In the genomic region with DNA sequence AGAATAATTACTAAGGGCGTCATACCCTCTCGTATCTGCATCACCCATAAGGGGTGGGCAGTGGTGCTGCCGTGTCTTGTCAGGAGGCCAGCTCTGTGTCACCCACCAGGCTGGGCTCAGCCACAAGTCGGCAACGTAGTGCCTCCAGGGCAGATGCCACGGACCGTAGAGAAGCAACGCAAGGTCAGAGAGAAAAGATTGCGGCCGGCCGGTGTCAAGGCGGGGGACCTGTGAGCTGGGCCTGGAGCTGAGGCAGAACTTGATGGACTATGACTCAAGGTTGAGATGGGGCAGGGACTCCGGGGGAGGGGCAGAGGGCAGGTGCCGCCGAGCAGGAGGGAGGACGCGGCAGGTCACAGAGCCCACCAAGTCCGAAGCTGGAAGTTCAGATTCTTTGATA, we compare ENCODE assay signal across 17 cellular contexts. TPM values are rescaled to one million over a fixed set of nuclear protein-coding genes. Genes with fewer than 3 reads are reported as not detected.
A peak's percentile ranks its signal among the peaks of the same experiment; 100 is the strongest.
DNase-seq lines count a peak whose midpoint lies in the region; ATAC-seq and TF ChIP-seq lines count a peak whose summit lies in the region.
"Had no signal": no experiment of that assay in that cellular context is flagged by ENCODE, and none has a peak within 500 bp of the region (broad histone marks: within the 10 kb centered on the region; RNA-seq: fewer than 3 reads in every experiment).

No MANE protein-coding gene starts in this region.

- intact Hi-C loops in activated CD8-positive, alpha-beta T cell treated with anti-CD3 and anti-CD28 coated beads for 36 hours (cut with micrococcal nuclease), result no loop called here
- intact Hi-C loops in dendritic cell treated with granulocyte-macrophage colony-stimulating factor and Interleukin-4, amounts not matched to agents 40 ng/mL and 50 ng/mL, for 4 days (cut with micrococcal nuclease), result loop anchor here (5.0 kb wide), 1 partner anchor 36 kb away; no protein-coding TSS in a partner anchor

- peaks cover 49% of the 10 kb centered on the region for H3K4me1 Mint-ChIP-seq in activated CD8-positive, alpha-beta T cell treated with anti-CD3 and anti-CD28 coated beads for 36 hours (ENCODE audit: low read depth)
- peaks cover 22% of the 10 kb centered on the region for H3K4me1 Mint-ChIP-seq in activated CD8-positive, alpha-beta T cell treated with anti-CD3 and anti-CD28 coated beads, Interleukin-2, amount 10 ng/mL, durations not matched to agents 7 days and 5 days (ENCODE audit: low read depth)
- peaks cover 91% of the 10 kb centered on the region for H3K4me1 Mint-ChIP-seq in dendritic cell treated with granulocyte-macrophage colony-stimulating factor and Interleukin-4, amounts not matched to agents 40 ng/mL and 50 ng/mL, for 4 days (ENCODE audit: low read depth)
- peaks cover 70% of the 10 kb centered on the region for H3K4me1 Mint-ChIP-seq in stimulated activated memory B cell treated with anti-CD40 and anti-IgM and Interleukin-4, amounts not matched to agents 10 μg/mL and 1 μg/mL and 100 μg/mL, for 72 hours

- peak overlapping the region; percentile 53 for H3K27ac Mint-ChIP-seq in activated CD8-positive, alpha-beta T cell treated with anti-CD3 and anti-CD28 coated beads for 36 hours
- no peak overlapping the region for H3K27ac Mint-ChIP-seq in activated CD8-positive, alpha-beta T cell treated with anti-CD3 and anti-CD28 coated beads, Interleukin-2, amount 10 ng/mL, durations not matched to agents 7 days and 5 days
- peak overlapping the region; percentile 72 for H3K27ac Mint-ChIP-seq in dendritic cell treated with granulocyte-macrophage colony-stimulating factor and Interleukin-4, amounts not matched to agents 40 ng/mL and 50 ng/mL, for 4 days
- H3K27ac Mint-ChIP-seq in stimulated activated memory B cell treated with anti-CD40 and anti-IgM and Interleukin-4, amounts not matched to agents 10 μg/mL and 1 μg/mL and 100 μg/mL, for 72 hours, result peak overlapping the region; percentile 88
- H3K27ac Mint-ChIP-seq: activated naive CD4-positive, alpha-beta T cell treated with anti-CD3 and anti-CD28 coated beads, Interleukin-2, amount 50 U/mL, for 24 hours had no signal

- H3K27me3 Mint-ChIP-seq in activated CD8-positive, alpha-beta T cell treated with anti-CD3 and anti-CD28 coated beads for 36 hours, result no peaks in the 10 kb centered on the region
- no peaks in the 10 kb centered on the region for H3K27me3 Mint-ChIP-seq in activated CD8-positive, alpha-beta T cell treated with anti-CD3 and anti-CD28 coated beads, Interleukin-2, amount 10 ng/mL, durations not matched to agents 7 days and 5 days (ENCODE audit: low read depth)
- H3K27me3 Mint-ChIP-seq in dendritic cell treated with granulocyte-macrophage colony-stimulating factor and Interleukin-4, amounts not matched to agents 40 ng/mL and 50 ng/mL, for 4 days, result no peaks in the 10 kb centered on the region
- H3K27me3 Mint-ChIP-seq in stimulated activated memory B cell treated with anti-CD40 and anti-IgM and Interleukin-4, amounts not matched to agents 10 μg/mL and 1 μg/mL and 100 μg/mL, for 72 hours, result no peaks in the 10 kb centered on the region
- H3K27me3 Mint-ChIP-seq: activated naive CD4-positive, alpha-beta T cell treated with anti-CD3 and anti-CD28 coated beads, Interleukin-2, amount 50 U/mL, for 24 hours; brain had no signal

- POLR2A ChIA-PET in activated CD8-positive, alpha-beta T cell treated with anti-CD3 and anti-CD28 coated beads for 36 hours (lab: Charles Lee), result interaction anchor here (1.1 kb wide), 1 partner anchor 9 kb away, joined by 3 read pairs; no protein-coding TSS in a partner anchor
- POLR2A ChIA-PET in activated CD8-positive, alpha-beta T cell treated with anti-CD3 and anti-CD28 coated beads, Interleukin-2, amount 10 ng/mL, durations not matched to agents 7 days and 5 days (lab: Charles Lee), result no interaction called here

- H3K36me3 Mint-ChIP-seq in activated CD8-positive, alpha-beta T cell treated with anti-CD3 and anti-CD28 coated beads for 36 hours (ENCODE audit: low read depth), result peaks cover 17% of the 10 kb centered on the region
- H3K36me3 Mint-ChIP-seq in activated CD8-positive, alpha-beta T cell treated with anti-CD3 and anti-CD28 coated beads, Interleukin-2, amount 10 ng/mL, durations not matched to agents 7 days and 5 days (ENCODE audit: low read depth), result peaks cover 9% of the 10 kb centered on the region
- peaks cover 32% of the 10 kb centered on the region for H3K36me3 Mint-ChIP-seq in dendritic cell treated with granulocyte-macrophage colony-stimulating factor and Interleukin-4, amounts not matched to agents 40 ng/mL and 50 ng/mL, for 4 days (ENCODE audit: low read depth)
- H3K36me3 Mint-ChIP-seq in stimulated activated memory B cell treated with anti-CD40 and anti-IgM and Interleukin-4, amounts not matched to agents 10 μg/mL and 1 μg/mL and 100 μg/mL, for 72 hours, result peaks cover 31% of the 10 kb centered on the region

- TF ChIP-seq CTCF in activated CD8-positive, alpha-beta T cell treated with anti-CD3 and anti-CD28 coated beads for 36 hours (IDR thresholded peaks at IDR 0.05), result no peak

- no peak for DNase-seq in activated CD8-positive, alpha-beta T cell treated with anti-CD3 and anti-CD28 coated beads for 36 hours
- no peak for DNase-seq in activated CD8-positive, alpha-beta T cell treated with anti-CD3 and anti-CD28 coated beads, Interleukin-2, amount 10 ng/mL, durations not matched to agents 7 days and 5 days
- peak; percentile 13 for DNase-seq in DMS53 treated with DMSO at 0.1 percent for 48 hours (lab: John Stamatoyannopoulos, UW; ENCODE audit: unreplicated experiment)
- DNase-seq in left lobe of liver (ENCODE audit: low spot score), result no peak
- no peak for DNase-seq in iPS-NIHi11 (ENCODE audit: low spot score)
- DNase-seq: activated CD4-positive, alpha-beta T cell treated with anti-CD3 and anti-CD28 coated beads for 48 hours; colonic mucosa; NCI-H2029; RPMI8226; stimulated activated CD4-positive, alpha-beta T cell treated with anti-CD3 and anti-CD28 coated beads, Interleukin-2, amount 100 ng/mL, for 24 hours; stomach; upper lobe of left lung had no signal

- CTCF ChIA-PET in activated CD8-positive, alpha-beta T cell treated with anti-CD3 and anti-CD28 coated beads for 36 hours (lab: Charles Lee), result interaction anchor here (1.5 to 2.9 kb wide), 2 partner anchors 11 to 12 kb away, joined by 3 to 13 read pairs; no protein-coding TSS in a partner anchor
- CTCF ChIA-PET in activated CD8-positive, alpha-beta T cell treated with anti-CD3 and anti-CD28 coated beads, Interleukin-2, amount 10 ng/mL, durations not matched to agents 7 days and 5 days (lab: Charles Lee), result no interaction called here

- H3K9me3 Mint-ChIP-seq in activated CD8-positive, alpha-beta T cell treated with anti-CD3 and anti-CD28 coated beads for 36 hours, result no peaks in the 10 kb centered on the region
- no peaks in the 10 kb centered on the region for H3K9me3 Mint-ChIP-seq in activated CD8-positive, alpha-beta T cell treated with anti-CD3 and anti-CD28 coated beads, Interleukin-2, amount 10 ng/mL, durations not matched to agents 7 days and 5 days (ENCODE audit: insufficient read depth)
- H3K9me3 Mint-ChIP-seq in dendritic cell treated with granulocyte-macrophage colony-stimulating factor and Interleukin-4, amounts not matched to agents 40 ng/mL and 50 ng/mL, for 4 days, result no peaks in the 10 kb centered on the region
- H3K9me3 Mint-ChIP-seq in stimulated activated memory B cell treated with anti-CD40 and anti-IgM and Interleukin-4, amounts not matched to agents 10 μg/mL and 1 μg/mL and 100 μg/mL, for 72 hours, result no peaks in the 10 kb centered on the region
- H3K9me3 Mint-ChIP-seq: activated naive CD4-positive, alpha-beta T cell treated with anti-CD3 and anti-CD28 coated beads, Interleukin-2, amount 50 U/mL, for 24 hours had no signal

- no peak for ATAC-seq in activated CD8-positive, alpha-beta T cell treated with anti-CD3 and anti-CD28 coated beads for 36 hours
- no peak for ATAC-seq in activated CD8-positive, alpha-beta T cell treated with anti-CD3 and anti-CD28 coated beads, Interleukin-2, amount 10 ng/mL, durations not matched to agents 7 days and 5 days
- ATAC-seq in stimulated activated memory B cell treated with anti-CD40 and anti-IgM and Interleukin-4, amounts not matched to agents 10 μg/mL and 1 μg/mL and 100 μg/mL, for 72 hours, result no peak
- ATAC-seq in left lobe of liver (no peak), HG02970 (IDR thresholded peaks at IDR 0.05; ENCODE audit: low FRiP score, unreplicated experiment) (no peak)

- no peak overlapping the region for H3K4me3 Mint-ChIP-seq in activated CD8-positive, alpha-beta T cell treated with anti-CD3 and anti-CD28 coated beads for 36 hours
- H3K4me3 Mint-ChIP-seq in activated CD8-positive, alpha-beta T cell treated with anti-CD3 and anti-CD28 coated beads, Interleukin-2, amount 10 ng/mL, durations not matched to agents 7 days and 5 days, result no peak overlapping the region
- no peak overlapping the region for H3K4me3 Mint-ChIP-seq in dendritic cell treated with granulocyte-macrophage colony-stimulating factor and Interleukin-4, amounts not matched to agents 40 ng/mL and 50 ng/mL, for 4 days
- H3K4me3 Mint-ChIP-seq in stimulated activated memory B cell treated with anti-CD40 and anti-IgM and Interleukin-4, amounts not matched to agents 10 μg/mL and 1 μg/mL and 100 μg/mL, for 72 hours, result peak overlapping the region; percentile 77
- H3K4me3 Mint-ChIP-seq: activated naive CD4-positive, alpha-beta T cell treated with anti-CD3 and anti-CD28 coated beads, Interleukin-2, amount 50 U/mL, for 24 hours; brain had no signal

RNA-seq across cellular contexts. Expression of a gene that starts 29.5 kb away (rescaled TPM):
- 10 to 100 TPM; 38.5 to 39.6 TPM for total RNA-seq in activated CD8-positive, alpha-beta T cell treated with anti-CD3 and anti-CD28 coated beads for 36 hours
- 10 to 100 TPM; 26.8 to 28.5 TPM for total RNA-seq in activated CD8-positive, alpha-beta T cell treated with anti-CD3 and anti-CD28 coated beads, Interleukin-2, amount 10 ng/mL, durations not matched to agents 7 days and 5 days
- total RNA-seq in left lobe of liver, result 8.4 TPM
